Comparison of ENCODE assay signal across 1 cellular context in the genomic region with DNA sequence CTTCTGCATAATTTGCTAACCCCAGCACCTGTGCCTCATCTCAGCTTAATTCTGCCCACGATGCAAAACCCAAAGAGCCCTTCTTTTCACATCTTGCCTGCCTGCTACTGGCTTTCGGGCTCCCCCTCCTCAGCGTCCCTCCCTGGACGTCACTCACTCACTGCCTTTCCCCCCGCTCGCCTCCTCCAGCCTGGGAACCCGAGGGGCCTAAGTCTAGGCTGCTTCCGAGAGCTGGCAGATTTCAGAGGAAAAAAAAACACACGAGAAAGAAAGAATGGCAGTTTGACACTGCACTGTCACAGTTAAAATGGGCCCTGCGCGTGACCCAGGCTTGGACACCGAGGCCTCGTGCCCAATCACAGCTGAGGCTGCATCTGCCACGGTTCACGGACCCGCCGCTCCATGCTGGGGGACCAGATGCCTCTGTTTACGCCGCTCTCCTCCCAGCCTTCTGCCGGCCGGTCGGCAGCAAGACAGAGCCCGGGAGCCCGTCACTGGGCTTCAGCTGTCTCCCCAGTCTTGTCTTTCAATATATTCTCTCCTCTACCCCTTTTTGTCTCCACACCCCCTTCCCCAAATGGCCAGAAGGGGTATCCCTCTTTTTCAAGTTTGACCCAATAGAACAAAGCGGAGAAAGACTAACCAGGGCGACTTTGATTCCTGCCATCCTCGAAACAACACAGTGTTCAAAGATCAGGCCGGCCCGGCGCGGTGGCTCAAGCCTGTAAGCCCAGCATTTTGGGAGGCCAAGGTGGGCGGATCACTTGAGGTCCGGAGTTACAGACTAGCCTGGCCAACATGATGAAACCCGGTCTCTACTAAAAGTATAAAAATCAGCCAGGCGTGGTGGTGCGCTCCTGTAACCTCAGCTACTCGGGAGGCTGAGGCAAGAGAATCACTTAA.
TF ChIP-seq lines count a peak whose summit lies in the region.

No MANE protein-coding gene starts in this region.

TF ChIP-seq in H1, 55 proteins besides CTCF, POLR2A, EP300 and RAD21:
- TF ChIP-seq EGR1 (IDR thresholded peaks at IDR 0.05; ENCODE audit: borderline replicate concordance, low read depth, low read length) = no peak
- TF ChIP-seq JUND (IDR thresholded peaks at IDR 0.05; ENCODE audit: low read length) = no peak
- TF ChIP-seq TEAD4 (IDR thresholded peaks at IDR 0.05; ENCODE audit: low read depth, low read length) = no peak
- no peak for TF ChIP-seq SIX5 (IDR thresholded peaks at IDR 0.05; ENCODE audit: low read depth, low read length)
- no peak for TF ChIP-seq RFX5 (IDR thresholded peaks at IDR 0.05; ENCODE audit: borderline replicate concordance, low read depth, low read length)
- no peak for TF ChIP-seq BCL11A (IDR thresholded peaks at IDR 0.05; ENCODE audit: low read depth in 2 of 2, low read length in 2 of 2)
- TF ChIP-seq CTBP2 (IDR thresholded peaks at IDR 0.05; ENCODE audit: borderline replicate concordance, insufficient read depth, insufficient read length, low read length) = no peak
- TF ChIP-seq, protein P1, sequence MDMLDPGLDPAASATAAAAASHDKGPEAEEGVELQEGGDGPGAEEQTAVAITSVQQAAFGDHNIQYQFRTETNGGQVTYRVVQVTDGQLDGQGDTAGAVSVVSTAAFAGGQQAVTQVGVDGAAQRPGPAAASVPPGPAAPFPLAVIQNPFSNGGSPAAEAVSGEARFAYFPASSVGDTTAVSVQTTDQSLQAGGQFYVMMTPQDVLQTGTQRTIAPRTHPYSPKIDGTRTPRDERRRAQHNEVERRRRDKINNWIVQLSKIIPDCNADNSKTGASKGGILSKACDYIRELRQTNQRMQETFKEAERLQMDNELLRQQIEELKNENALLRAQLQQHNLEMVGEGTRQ (IDR thresholded peaks at IDR 0.05; ENCODE audit: low read length) = no peak
- TF ChIP-seq NRF1 (IDR thresholded peaks at IDR 0.05; ENCODE audit: low read depth, low read length) = no peak
- TF ChIP-seq RNF2 (IDR thresholded peaks at IDR 0.05; ENCODE audit: borderline replicate concordance, low read depth, low read length, missing control alignments, poor library complexity, severe bottlenecking) = no peak
- TF ChIP-seq JUN (IDR thresholded peaks at IDR 0.05; ENCODE audit: low read depth, low read length) = no peak
- no peak for TF ChIP-seq ZNF274 (IDR thresholded peaks at IDR 0.05; ENCODE audit: borderline replicate concordance, extremely low read depth, low read length)
- TF ChIP-seq, protein P2, sequence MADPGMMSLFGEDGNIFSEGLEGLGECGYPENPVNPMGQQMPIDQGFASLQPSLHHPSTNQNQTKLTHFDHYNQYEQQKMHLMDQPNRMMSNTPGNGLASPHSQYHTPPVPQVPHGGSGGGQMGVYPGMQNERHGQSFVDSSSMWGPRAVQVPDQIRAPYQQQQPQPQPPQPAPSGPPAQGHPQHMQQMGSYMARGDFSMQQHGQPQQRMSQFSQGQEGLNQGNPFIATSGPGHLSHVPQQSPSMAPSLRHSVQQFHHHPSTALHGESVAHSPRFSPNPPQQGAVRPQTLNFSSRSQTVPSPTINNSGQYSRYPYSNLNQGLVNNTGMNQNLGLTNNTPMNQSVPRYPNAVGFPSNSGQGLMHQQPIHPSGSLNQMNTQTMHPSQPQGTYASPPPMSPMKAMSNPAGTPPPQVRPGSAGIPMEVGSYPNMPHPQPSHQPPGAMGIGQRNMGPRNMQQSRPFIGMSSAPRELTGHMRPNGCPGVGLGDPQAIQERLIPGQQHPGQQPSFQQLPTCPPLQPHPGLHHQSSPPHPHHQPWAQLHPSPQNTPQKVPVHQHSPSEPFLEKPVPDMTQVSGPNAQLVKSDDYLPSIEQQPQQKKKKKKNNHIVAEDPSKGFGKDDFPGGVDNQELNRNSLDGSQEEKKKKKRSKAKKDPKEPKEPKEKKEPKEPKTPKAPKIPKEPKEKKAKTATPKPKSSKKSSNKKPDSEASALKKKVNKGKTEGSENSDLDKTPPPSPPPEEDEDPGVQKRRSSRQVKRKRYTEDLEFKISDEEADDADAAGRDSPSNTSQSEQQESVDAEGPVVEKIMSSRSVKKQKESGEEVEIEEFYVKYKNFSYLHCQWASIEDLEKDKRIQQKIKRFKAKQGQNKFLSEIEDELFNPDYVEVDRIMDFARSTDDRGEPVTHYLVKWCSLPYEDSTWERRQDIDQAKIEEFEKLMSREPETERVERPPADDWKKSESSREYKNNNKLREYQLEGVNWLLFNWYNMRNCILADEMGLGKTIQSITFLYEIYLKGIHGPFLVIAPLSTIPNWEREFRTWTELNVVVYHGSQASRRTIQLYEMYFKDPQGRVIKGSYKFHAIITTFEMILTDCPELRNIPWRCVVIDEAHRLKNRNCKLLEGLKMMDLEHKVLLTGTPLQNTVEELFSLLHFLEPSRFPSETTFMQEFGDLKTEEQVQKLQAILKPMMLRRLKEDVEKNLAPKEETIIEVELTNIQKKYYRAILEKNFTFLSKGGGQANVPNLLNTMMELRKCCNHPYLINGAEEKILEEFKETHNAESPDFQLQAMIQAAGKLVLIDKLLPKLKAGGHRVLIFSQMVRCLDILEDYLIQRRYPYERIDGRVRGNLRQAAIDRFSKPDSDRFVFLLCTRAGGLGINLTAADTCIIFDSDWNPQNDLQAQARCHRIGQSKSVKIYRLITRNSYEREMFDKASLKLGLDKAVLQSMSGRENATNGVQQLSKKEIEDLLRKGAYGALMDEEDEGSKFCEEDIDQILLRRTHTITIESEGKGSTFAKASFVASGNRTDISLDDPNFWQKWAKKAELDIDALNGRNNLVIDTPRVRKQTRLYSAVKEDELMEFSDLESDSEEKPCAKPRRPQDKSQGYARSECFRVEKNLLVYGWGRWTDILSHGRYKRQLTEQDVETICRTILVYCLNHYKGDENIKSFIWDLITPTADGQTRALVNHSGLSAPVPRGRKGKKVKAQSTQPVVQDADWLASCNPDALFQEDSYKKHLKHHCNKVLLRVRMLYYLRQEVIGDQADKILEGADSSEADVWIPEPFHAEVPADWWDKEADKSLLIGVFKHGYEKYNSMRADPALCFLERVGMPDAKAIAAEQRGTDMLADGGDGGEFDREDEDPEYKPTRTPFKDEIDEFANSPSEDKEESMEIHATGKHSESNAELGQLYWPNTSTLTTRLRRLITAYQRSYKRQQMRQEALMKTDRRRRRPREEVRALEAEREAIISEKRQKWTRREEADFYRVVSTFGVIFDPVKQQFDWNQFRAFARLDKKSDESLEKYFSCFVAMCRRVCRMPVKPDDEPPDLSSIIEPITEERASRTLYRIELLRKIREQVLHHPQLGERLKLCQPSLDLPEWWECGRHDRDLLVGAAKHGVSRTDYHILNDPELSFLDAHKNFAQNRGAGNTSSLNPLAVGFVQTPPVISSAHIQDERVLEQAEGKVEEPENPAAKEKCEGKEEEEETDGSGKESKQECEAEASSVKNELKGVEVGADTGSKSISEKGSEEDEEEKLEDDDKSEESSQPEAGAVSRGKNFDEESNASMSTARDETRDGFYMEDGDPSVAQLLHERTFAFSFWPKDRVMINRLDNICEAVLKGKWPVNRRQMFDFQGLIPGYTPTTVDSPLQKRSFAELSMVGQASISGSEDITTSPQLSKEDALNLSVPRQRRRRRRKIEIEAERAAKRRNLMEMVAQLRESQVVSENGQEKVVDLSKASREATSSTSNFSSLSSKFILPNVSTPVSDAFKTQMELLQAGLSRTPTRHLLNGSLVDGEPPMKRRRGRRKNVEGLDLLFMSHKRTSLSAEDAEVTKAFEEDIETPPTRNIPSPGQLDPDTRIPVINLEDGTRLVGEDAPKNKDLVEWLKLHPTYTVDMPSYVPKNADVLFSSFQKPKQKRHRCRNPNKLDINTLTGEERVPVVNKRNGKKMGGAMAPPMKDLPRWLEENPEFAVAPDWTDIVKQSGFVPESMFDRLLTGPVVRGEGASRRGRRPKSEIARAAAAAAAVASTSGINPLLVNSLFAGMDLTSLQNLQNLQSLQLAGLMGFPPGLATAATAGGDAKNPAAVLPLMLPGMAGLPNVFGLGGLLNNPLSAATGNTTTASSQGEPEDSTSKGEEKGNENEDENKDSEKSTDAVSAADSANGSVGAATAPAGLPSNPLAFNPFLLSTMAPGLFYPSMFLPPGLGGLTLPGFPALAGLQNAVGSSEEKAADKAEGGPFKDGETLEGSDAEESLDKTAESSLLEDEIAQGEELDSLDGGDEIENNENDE (IDR thresholded peaks at IDR 0.05; ENCODE audit: insufficient replicate concordance, low read length) = no peak
- TF ChIP-seq PHF8 (conservative IDR thresholded peaks at IDR 0.05; ENCODE audit: low read depth, low read length) = no peak
